ENCODE assay signal across 31 cellular contexts in genomic region chr1:34739613-34740012, GRCh38. TPM values are rescaled to one million over a fixed set of nuclear protein-coding genes. Genes with fewer than 3 reads are reported as not detected.
"Had no signal": no experiment of that assay in that cellular context is flagged by ENCODE, and none has a peak within 500 bp of the region (broad histone marks: within the 10 kb centered on the region; RNA-seq: fewer than 3 reads in every experiment).

No MANE protein-coding gene starts in this region.

- H3K9me3 ChIP-seq: heart right ventricle, lower lobe of right lung, sigmoid colon, uterus had no signal

- H3K27me3 ChIP-seq: uterus had no signal

- DNase-seq: activated CD4-positive, alpha-beta T cell treated with anti-CD3 and anti-CD28 coated beads, Interleukin-2, amount 10 ng/mL, durations not matched to agents 7 days and 5 days; activated CD4-positive, CD25-positive, alpha-beta regulatory T cell treated with anti-CD3 and anti-CD28 coated beads, Interleukin-2, amount 50 U/mL, for 72 hours; activated CD8-positive, alpha-beta memory T cell treated with anti-CD3 and anti-CD28 coated beads, Interleukin-2, amount 10 ng/mL, durations not matched to agents 7 days and 5 days; activated CD8-positive, alpha-beta T cell treated with anti-CD3 and anti-CD28 coated beads for 36 hours; activated effector memory CD4-positive, alpha-beta T cell treated with anti-CD3 and anti-CD28 coated beads, Interleukin-2, amount 50 U/mL, for 16 hours; activated naive CD4-positive, alpha-beta T cell treated with anti-CD3 and anti-CD28 coated beads, Interleukin-2, amount 10 ng/mL, durations not matched to agents 7 days and 5 days; activated naive CD8-positive, alpha-beta T cell treated with anti-CD3 and anti-CD28 coated beads, Interleukin-2, amount 50 U/mL, for 24 hours; activated T-cell treated with anti-CD3 and anti-CD28 coated beads for 4 hours; cortex of kidney; heart right ventricle; lower lobe of right lung; naive B cell; sigmoid colon; stimulated activated CD4-positive, alpha-beta T cell treated with anti-CD3 and anti-CD28 coated beads, Interleukin-15, amount 100 ng/mL, for 24 hours; stimulated activated naive B cell treated with anti-CD40 and anti-IgM and Interleukin-4, amounts not matched to agents 10 μg/mL and 1 μg/mL and 100 μg/mL, for 72 hours; trophoblast cell; uterus had no signal

- H3K27ac ChIP-seq: cardiac muscle cell, epithelial cell of prostate, heart right ventricle, lower lobe of right lung, sigmoid colon, uterus, VCaP had no signal

- ATAC-seq: activated CD8-positive, alpha-beta memory T cell treated with anti-CD3 and anti-CD28 coated beads, Interleukin-2, amount 10 ng/mL, durations not matched to agents 7 days and 5 days; activated CD8-positive, alpha-beta T cell treated with anti-CD3 and anti-CD28 coated beads for 36 hours; activated naive CD8-positive, alpha-beta T cell treated with anti-CD3 and anti-CD28 coated beads, Interleukin-2, amount 50 U/mL, for 24 hours; heart right ventricle; left lobe of liver; lower lobe of right lung; stimulated activated naive B cell treated with anti-CD40 and anti-IgM and Interleukin-4, amounts not matched to agents 10 μg/mL and 1 μg/mL and 100 μg/mL, for 72 hours had no signal

- H3K4me1 ChIP-seq: lower lobe of right lung, uterus had no signal

- H3K36me3 ChIP-seq: cardiac muscle cell, heart right ventricle, lower lobe of right lung, sigmoid colon, uterus had no signal

- H3K4me3 ChIP-seq: cardiac muscle cell, heart right ventricle, lower lobe of right lung, sigmoid colon, smooth muscle cell, uterus had no signal

- H3K4me2 ChIP-seq: smooth muscle cell had no signal

RNA-seq across cellular contexts. Expression of gene GJB5, which starts 15.2 kb away (rescaled TPM):
- total RNA-seq: activated CD4-positive, alpha-beta T cell treated with anti-CD3 and anti-CD28 coated beads, Interleukin-2, amount 10 ng/mL, durations not matched to agents 7 days and 5 days; activated CD8-positive, alpha-beta memory T cell treated with anti-CD3 and anti-CD28 coated beads, Interleukin-2, amount 10 ng/mL, durations not matched to agents 7 days and 5 days; activated CD8-positive, alpha-beta T cell treated with anti-CD3 and anti-CD28 coated beads for 36 hours; cardiac muscle cell; cerebellum; fibroblast of villous mesenchyme; heart right ventricle; kidney epithelial cell; left lobe of liver; lower lobe of right lung; mesenteric fat pad; omental fat pad; posterior vena cava; sigmoid colon; temporal lobe had no signal
- polyA plus RNA-seq: cardiac muscle cell, heart right ventricle, neural cell had no signal

RNA-seq across cellular contexts. Expression of gene GJB4, which starts 19.9 kb away (rescaled TPM):
- total RNA-seq: activated CD4-positive, alpha-beta T cell treated with anti-CD3 and anti-CD28 coated beads, Interleukin-2, amount 10 ng/mL, durations not matched to agents 7 days and 5 days; activated CD8-positive, alpha-beta memory T cell treated with anti-CD3 and anti-CD28 coated beads, Interleukin-2, amount 10 ng/mL, durations not matched to agents 7 days and 5 days; activated CD8-positive, alpha-beta T cell treated with anti-CD3 and anti-CD28 coated beads for 36 hours; cardiac muscle cell; cerebellum; fibroblast of villous mesenchyme; heart right ventricle; left lobe of liver; mesenteric fat pad; omental fat pad; posterior vena cava; sigmoid colon; temporal lobe; uterus had no signal
- polyA plus RNA-seq: cardiac muscle cell, heart right ventricle, neural cell, smooth muscle cell had no signal

RNA-seq across cellular contexts. Expression of gene GJB3, which starts 41.4 kb away (rescaled TPM):
- total RNA-seq: activated CD4-positive, alpha-beta T cell treated with anti-CD3 and anti-CD28 coated beads, Interleukin-2, amount 10 ng/mL, durations not matched to agents 7 days and 5 days; activated CD8-positive, alpha-beta memory T cell treated with anti-CD3 and anti-CD28 coated beads, Interleukin-2, amount 10 ng/mL, durations not matched to agents 7 days and 5 days; activated CD8-positive, alpha-beta T cell treated with anti-CD3 and anti-CD28 coated beads for 36 hours; cardiac muscle cell; cerebellum; fibroblast of villous mesenchyme; heart right ventricle; mesenteric fat pad; omental fat pad; posterior vena cava; sigmoid colon; temporal lobe had no signal
- polyA plus RNA-seq: cardiac muscle cell, heart right ventricle, neural cell had no signal

RNA-seq across cellular contexts. Expression of gene GJA4, which starts 53.2 kb away (rescaled TPM):
- total RNA-seq: activated CD4-positive, alpha-beta T cell treated with anti-CD3 and anti-CD28 coated beads, Interleukin-2, amount 10 ng/mL, durations not matched to agents 7 days and 5 days; activated CD8-positive, alpha-beta memory T cell treated with anti-CD3 and anti-CD28 coated beads, Interleukin-2, amount 10 ng/mL, durations not matched to agents 7 days and 5 days; activated CD8-positive, alpha-beta T cell treated with anti-CD3 and anti-CD28 coated beads for 36 hours; fibroblast of villous mesenchyme; kidney epithelial cell; renal cortical epithelial cell; smooth muscle cell had no signal
- polyA plus RNA-seq: cardiac muscle cell, neural cell, smooth muscle cell had no signal
